Comparison of ENCODE assay signal across 20 cellular contexts in genomic region chr7:70655694-70656093, GRCh38.
DNase-seq lines count a peak whose midpoint lies in the region; TF ChIP-seq lines count a peak whose summit lies in the region.
"Had no signal": no experiment of that assay in that cellular context is flagged by ENCODE, and none has a peak within 500 bp of the region (broad histone marks: within the 10 kb centered on the region; RNA-seq: fewer than 3 reads in every experiment).

No MANE protein-coding gene starts in this region.

- H3K9me3 ChIP-seq in right atrium auricular region: no peaks in the 10 kb centered on the region
- no peaks in the 10 kb centered on the region for H3K9me3 ChIP-seq in left ventricle myocardium inferior (replicated peaks)
- no peaks in the 10 kb centered on the region for H3K9me3 ChIP-seq in stomach smooth muscle (ENCODE audit: control insufficient read depth in 2 of 2, low read length in 2 of 2)
- H3K9me3 ChIP-seq: BE2C, Caco-2 had no signal

- H3K4me3 ChIP-seq in right atrium auricular region (no peak overlapping the region), left ventricle myocardium inferior (no peak overlapping the region), LNCaP clone FGC (ENCODE audit: low read depth, low read length) (no peak overlapping the region), stomach smooth muscle (ENCODE audit: low read length in 2 of 2) (no peak overlapping the region)

- TF ChIP-seq CTCF in right atrium auricular region (IDR thresholded peaks at IDR 0.05) (no peak), left ventricle myocardium inferior (IDR thresholded peaks at IDR 0.05; ENCODE audit: borderline replicate concordance) (no peak), LNCaP clone FGC (IDR thresholded peaks at IDR 0.05; ENCODE audit: control insufficient read depth, extremely low read depth, insufficient read depth) (no peak), GM20000 (IDR thresholded peaks at IDR 0.05; ENCODE audit: extremely low read depth, missing control alignments) (no peak)

- H3K4me1 ChIP-seq in right atrium auricular region (peaks cover 0 to 25% of the 10 kb centered on the region in 2 donors), left ventricle myocardium inferior (peaks cover 33% of the 10 kb centered on the region), stomach smooth muscle (ENCODE audit: control insufficient read depth, insufficient read depth, low read length) (peaks cover 14% of the 10 kb centered on the region)
- H3K4me1 ChIP-seq: BE2C, Caco-2 had no signal

- H3K27ac ChIP-seq in right atrium auricular region (peak overlapping the region; percentile 4 to 41), left ventricle myocardium inferior (replicated peaks) (no peak overlapping the region), stomach smooth muscle (ENCODE audit: low read length) (peak overlapping the region; percentile 46)
- H3K27ac ChIP-seq: HL-60 had no signal

- no peaks in the 10 kb centered on the region for H3K27me3 ChIP-seq in right atrium auricular region
- H3K27me3 ChIP-seq in left ventricle myocardium inferior (ENCODE audit: low read depth): no peaks in the 10 kb centered on the region
- H3K27me3 ChIP-seq in stomach smooth muscle (ENCODE audit: control insufficient read depth in 1 of 2, insufficient read depth in 2 of 2, low read length in 2 of 2): no peaks in the 10 kb centered on the region
- H3K27me3 ChIP-seq: BE2C had no signal

- intact Hi-C loops in left ventricle myocardium inferior (cut with micrococcal nuclease): no loop called here

- H3K36me3 ChIP-seq in right atrium auricular region (no peaks in the 10 kb centered on the region), left ventricle myocardium inferior (no peaks in the 10 kb centered on the region), stomach smooth muscle (ENCODE audit: control insufficient read depth in 2 of 2, insufficient read depth in 2 of 2, low read length in 2 of 2) (no peaks in the 10 kb centered on the region)
- H3K36me3 ChIP-seq: BE2C had no signal

- H3K9ac ChIP-seq in stomach smooth muscle (ENCODE audit: low read length in 2 of 2): no peak overlapping the region

- DNase-seq in right atrium auricular region (ENCODE audit: low spot score) (no peak), left ventricle myocardium inferior (no peak), LNCaP clone FGC (ENCODE audit: low read depth) (peak; percentile 30), NCI-H2029 treated with DMSO at 0.1 percent for 48 hours (lab: John Stamatoyannopoulos, UW) (peak; percentile 29), GM20000 (ENCODE audit: low spot score) (no peak), DMS79 (lab: John Stamatoyannopoulos, UW) (no peak)
- DNase-seq: ACHN; BE2C; Caco-2; CD4-positive, CD25-positive, alpha-beta regulatory T cell; CD8-positive, alpha-beta memory T cell; DMS153; DMS79 treated with DMSO at 0.1 percent for 48 hours; GF-D8; GOT3; H7; HFFc6; IMR-90 had no signal

Comparison
In these comparisons a context has a peak if more than half of its experiments do, and no peak if none do; other contexts are left out.
1. DNase-seq: peak in LNCaP clone FGC (single experiment) and NCI-H2029 treated with DMSO at 0.1 percent for 48 hours (single experiment); none in right atrium auricular region (single experiment), left ventricle myocardium inferior (single experiment), GM20000 (single experiment) and DMS79 (single experiment).